In the genomic region with DNA sequence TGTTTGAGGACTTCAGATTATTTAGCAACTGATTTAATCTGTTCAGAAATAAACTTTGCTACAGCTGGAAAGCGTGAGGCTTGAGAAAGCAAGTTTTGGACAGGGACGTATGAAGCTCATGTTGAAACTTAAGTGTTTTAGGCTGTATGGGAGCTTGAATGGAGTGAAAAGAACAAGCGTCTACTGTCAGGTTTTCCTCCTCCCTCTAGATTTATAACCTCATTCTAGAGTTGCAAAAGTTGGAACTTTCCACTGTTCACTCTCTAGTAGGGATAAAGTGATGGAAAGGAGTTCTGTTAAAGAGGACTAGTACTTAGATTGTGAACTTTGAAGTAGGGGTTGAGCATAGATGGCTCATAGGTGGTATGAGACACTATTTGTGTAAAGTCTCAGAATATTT, we compare ENCODE assay signal across 8 cellular contexts. TPM values are rescaled to one million over a fixed set of nuclear protein-coding genes. Genes with fewer than 3 reads are reported as not detected.
DNase-seq lines count a peak whose midpoint lies in the region; ATAC-seq, FAIRE-seq and TF ChIP-seq lines count a peak whose summit lies in the region.

No MANE protein-coding gene starts in this region.

- ATAC-seq in GM12878 (peak; percentile 22), right lobe of liver (no peak), GM21619 (IDR thresholded peaks at IDR 0.05; ENCODE audit: unreplicated experiment) (no peak)

- no peak for TF ChIP-seq CTCF in CD14-positive monocyte (IDR thresholded peaks at IDR 0.05)
- no peak for TF ChIP-seq CTCF in GM12878 (IDR thresholded peaks at IDR 0.05 in 2 of 3, conservative IDR thresholded peaks at IDR 0.05 in 1 of 3; ENCODE audit: control insufficient read depth in 2 of 3, extremely low read depth in 1 of 3, insufficient read depth in 1 of 3, low read depth in 3 of 3, low read length in 3 of 3)
- TF ChIP-seq CTCF in right lobe of liver (IDR thresholded peaks at IDR 0.05) = no peak
- no peak for TF ChIP-seq CTCF in transverse colon (IDR thresholded peaks at IDR 0.05)

- peak overlapping the region; percentile 92 for H3K4me2 ChIP-seq in GM12878 (ENCODE audit: control insufficient read depth, insufficient read depth)

- in situ Hi-C loops in GM12878 (cut with MboI) = no loop called here
- in situ Hi-C loops in transverse colon (cut with MboI; ENCODE audit: low pct_ligation_motif_present in 1 of 4, low pct_unique_long_range_greater_than_20kb in 1 of 4, low sequenced_read_pairs in 3 of 4) = no loop called here

- RAD21 ChIA-PET in GM12878 (lab: Charles Lee; ENCODE audit: unreplicated experiment) = interaction anchor here (0.7 to 1.2 kb wide), 6 partner anchors 44 to 168 kb away, joined by 3 to 4 read pairs (median 3); a partner anchor contains a TSS

- CTCF ChIA-PET in GM12878 (lab: Yijun Ruan, JAX) = interaction anchor here (0.7 to 1.5 kb wide), 7 partner anchors 9 to 168 kb away, joined by 3 to 5 read pairs (median 3); a partner anchor contains a TSS

- peak overlapping the region; percentile 87 to 94 for H3K4me3 Mint-ChIP-seq in CD14-positive monocyte

- H2AFZ ChIP-seq in GM12878 (ENCODE audit: control insufficient read depth, low read depth, low read length) = no peak overlapping the region

- SMC1A ChIA-PET in GM12878 (lab: Charles Lee; ENCODE audit: uncharacterized antibody, unreplicated experiment) = interaction anchor here (0.8 to 3.4 kb wide), 11 partner anchors 10 to 188 kb away, joined by 3 to 16 read pairs (median 4); a partner anchor contains a TSS

- TF ChIP-seq EP300 in GM12878 (IDR thresholded peaks at IDR 0.05; ENCODE audit: borderline replicate concordance in 1 of 2, control insufficient read depth in 1 of 2, low read depth in 2 of 2, low read length in 2 of 2) = no peak
- no peak for TF ChIP-seq EP300 in transverse colon (IDR thresholded peaks at IDR 0.05; ENCODE audit: low read depth)

- peaks cover 8 to 11% of the 10 kb centered on the region in 2 donors for H3K36me3 Mint-ChIP-seq in CD14-positive monocyte

- BruUV-seq in GM12878 (replicated peaks; lab: Mats Ljungman, UMichigan) = no TSS peak

- H3K4me1 Mint-ChIP-seq in CD14-positive monocyte = peaks cover 41% of the 10 kb centered on the region

- H3K4me1 ChIP-seq in GM12878 (ENCODE audit: control insufficient read depth, insufficient read depth, low read length) (peaks cover 14% of the 10 kb centered on the region), right lobe of liver (peaks cover 0 to 22% (median 0%) of the 10 kb centered on the region in 4 donors), transverse colon (peaks cover 17 to 63% (median 51%) of the 10 kb centered on the region in 4 donors)

- DNase-seq in CD14-positive monocyte (ENCODE audit: low spot score) (no peak), GM12878 (ENCODE audit: low read depth, low spot score) (no peak), right lobe of liver (no peak), transverse colon (no peak), Ammon's horn (ENCODE audit: low spot score) (no peak), SKM-1 (lab: John Stamatoyannopoulos, UW; ENCODE audit: unreplicated experiment) (no peak)
- DNase-seq in Jurkat, Clone E6-1 (ENCODE audit: low read depth, low spot score) = no peak

- TF ChIP-seq POLR2A in GM12878 (IDR thresholded peaks at IDR 0.05; ENCODE audit: low read depth, low read length) (no peak), right lobe of liver (IDR thresholded peaks at IDR 0.05) (no peak), transverse colon (IDR thresholded peaks at IDR 0.05) (no peak)

- 3% methylated on average over 3 of the region's 3 CpGs for WGBS in GM12878 (ENCODE audit: insufficient coverage, insufficient replicate concordance, low lambda C conversion rate, missing lambda C conversion rate)
- WGBS in right lobe of liver (ENCODE audit: insufficient coverage, low coverage, low lambda C conversion rate, missing lambda C conversion rate) = 2% methylated on average over 3 of the region's 3 CpGs
- 1 to 4% methylated on average over 3 of the region's 3 CpGs for WGBS in transverse colon (ENCODE audit: low coverage in 1 of 2), 2 donors

- peak overlapping the region in 4 of 7 donors; percentile 24 to 95 (median 54) for H3K27ac Mint-ChIP-seq in CD14-positive monocyte

- H3K9me3 Mint-ChIP-seq in CD14-positive monocyte = peaks cover 0 to 3% (median 0%) of the 10 kb centered on the region in 7 donors

- H4K20me1 ChIP-seq in GM12878 (ENCODE audit: control insufficient read depth, insufficient read depth) = no peaks in the 10 kb centered on the region

- H3K27ac ChIP-seq in GM12878 (ENCODE audit: control insufficient read depth, insufficient read depth) (peak overlapping the region; percentile 88), right lobe of liver (no peak overlapping the region), transverse colon (peak overlapping the region; percentile 88 to 94 (median 90))

- H3K9ac ChIP-seq in GM12878 (ENCODE audit: control insufficient read depth, insufficient read depth, low read length) = peak overlapping the region; percentile 85

- no peak for FAIRE-seq in GM12878 (lab: Jason Lieb, UNC)

- peaks cover 2 to 7% (median 6%) of the 10 kb centered on the region in 3 donors for H3K27me3 Mint-ChIP-seq in CD14-positive monocyte (ENCODE audit: low read depth in 3 of 3)

- H3K27me3 ChIP-seq in GM12878 (replicated peaks in 1 of 2; ENCODE audit: control insufficient read depth in 2 of 2, insufficient read depth in 2 of 2, low read length in 1 of 2) = no peaks in the 10 kb centered on the region
- H3K27me3 ChIP-seq in right lobe of liver = no peaks in the 10 kb centered on the region
- H3K27me3 ChIP-seq in transverse colon = no peaks in the 10 kb centered on the region

- no peaks in the 10 kb centered on the region for H3K9me3 ChIP-seq in GM12878 (replicated peaks; ENCODE audit: control insufficient read depth, insufficient read depth, low read length)
- H3K9me3 ChIP-seq in right lobe of liver = no peaks in the 10 kb centered on the region
- H3K9me3 ChIP-seq in transverse colon = no peaks in the 10 kb centered on the region

- TF ChIP-seq RAD21 in GM12878 (IDR thresholded peaks at IDR 0.05; ENCODE audit: insufficient read depth, low read depth, low read length) = no peak

- POLR2A ChIA-PET in GM12878 (lab: Charles Lee) = interaction anchor here (0.6 to 3.9 kb wide), 7 partner anchors 8 to 123 kb away, joined by 3 to 44 read pairs (median 3); a partner anchor contains a TSS

- peaks cover 60% of the 10 kb centered on the region for H3K79me2 ChIP-seq in GM12878 (ENCODE audit: control insufficient read depth, insufficient read depth, low read length)

- H3K36me3 ChIP-seq in GM12878 (ENCODE audit: control insufficient read depth in 2 of 2, insufficient read depth in 2 of 2, low read length in 1 of 2) = no peaks in the 10 kb centered on the region
- H3K36me3 ChIP-seq in right lobe of liver = no peaks in the 10 kb centered on the region
- H3K36me3 ChIP-seq in transverse colon = no peaks in the 10 kb centered on the region

- intact Hi-C loops in CD14-positive monocyte (cut with micrococcal nuclease) = loop anchor here (10.0 kb wide), 2 partner anchors 120 to 190 kb away; a partner anchor contains a TSS
- intact Hi-C loops in GM12878 (cut with micrococcal nuclease; ENCODE audit: unreplicated experiment) = loop anchor here (2.0 to 5.0 kb wide), 3 partner anchors 124 to 188 kb away; a partner anchor contains a TSS
- intact Hi-C loops in right lobe of liver (cut with DNase I) = no loop called here
- intact Hi-C loops in transverse colon (cut with DNase I; ENCODE audit: low total_unique reads) = no loop called here

- H3K4me3 ChIP-seq in Jurkat, Clone E6-1 (ENCODE audit: low read length) = peak overlapping the region; percentile 95
- H3K4me3 ChIP-seq in GM12878 = peak overlapping the region; percentile 99
- peak overlapping the region; percentile 73 to 82 (median 73) for H3K4me3 ChIP-seq in right lobe of liver
- peak overlapping the region in 3 of 4 donors; percentile 57 to 72 (median 64) for H3K4me3 ChIP-seq in transverse colon

RNA-seq across cellular contexts. Expression of a gene that starts 1.1 kb away (rescaled TPM):
- polyA plus RNA-seq in CD14-positive monocyte (1 to 10 TPM; 3.3 to 5.4 TPM), GM12878 (2011; rRNA removed) (91.7 and 114 TPM in 2 replicates), GM12878 (2014; fragmentation: Illumina TruSeq; extraction: Trizol) (39.3 and 56.1 TPM in 2 replicates), GM12878 (2014; fragmentation: Nextera tagmentation; extraction: Ambion mirVana) (10 to 100 TPM; 22.1 to 22.3 TPM), GM12878 (2014; rRNA removed) (43.7 and 43.8 TPM in 2 replicates), GM12878 (2016; fragmentation: Nextera tagmentation; extraction: Ambion mirVana) (10 to 100 TPM; 32.7 to 33.7 TPM)
- polyA plus RNA-seq in Jurkat, Clone E6-1 (2012; ENCODE audit: insufficient read depth, insufficient read length) = 29.2 TPM
- 237 and 261 TPM in 2 replicates for total RNA-seq in GM12878 (2013; cell fraction: nucleolus; rRNA removed)
- total RNA-seq in GM12878 (2014; rRNA removed) (34.6 and 46.8 TPM in 2 replicates), GM12878 (2014; rRNA removed; fragmentation: Illumina TruSeq; extraction: Trizol) (41.0 and 43.8 TPM in 2 replicates), GM12878 (2021) (41.7 and 43.2 TPM in 2 replicates), right lobe of liver (10 to 100 TPM in 3 of 6 experiments, 1 to 10 TPM in 3; 7.3 to 15.1 (median 10.4) TPM), transverse colon (100 to 1,000 TPM in 1 of 4 donors, 10 to 100 TPM in 3; 13.5 to 239 (median 37.9) TPM)
- 12.4 TPM for polyA plus RNA-seq in GM12878 (2011; ENCODE audit: low read depth)
- 19.8 and 24.0 TPM in 2 replicates for polyA plus RNA-seq in GM12878 (2011; cell fraction: cytosol; rRNA removed)
- 192 and 336 TPM in 2 replicates for polyA plus RNA-seq in GM12878 (2011; cell fraction: nucleus; rRNA removed)
- 22.6 and 30.5 TPM in 2 replicates for polyA plus RNA-seq in GM12878 (2012)
- polyA minus RNA-seq in GM12878 (2011; rRNA and poly(A)+ RNA removed) = 61.7 and 78.6 TPM in 2 replicates
- 7.5 and 12.7 TPM in 2 replicates for polyA minus RNA-seq in GM12878 (2011; cell fraction: cytosol; rRNA and poly(A)+ RNA removed)
- 168 and 210 TPM in 2 replicates for polyA minus RNA-seq in GM12878 (2011; cell fraction: nucleus; rRNA and poly(A)+ RNA removed)

RNA-seq across cellular contexts. Expression of a gene that starts 49.3 kb away (rescaled TPM):
- polyA plus RNA-seq in CD14-positive monocyte (10 to 100 TPM; 42.5 to 50.3 TPM), GM12878 (2011; rRNA removed) (83.1 and 148 TPM in 2 replicates), GM12878 (2014; fragmentation: Illumina TruSeq; extraction: Trizol) (141 and 149 TPM in 2 replicates), GM12878 (2014; fragmentation: Nextera tagmentation; extraction: Ambion mirVana) (100 to 1,000 TPM; 148 to 169 TPM), GM12878 (2014; rRNA removed) (87.9 and 116 TPM in 2 replicates), GM12878 (2016; fragmentation: Nextera tagmentation; extraction: Ambion mirVana) (100 to 1,000 TPM; 205 to 218 TPM)
- polyA plus RNA-seq in Jurkat, Clone E6-1 (2012; ENCODE audit: insufficient read depth, insufficient read length) = 134 TPM
- total RNA-seq in GM12878 (2013; cell fraction: nucleolus; rRNA removed) = 35.3 and 37.9 TPM in 2 replicates
- total RNA-seq in GM12878 (2014; rRNA removed) (65.4 and 67.2 TPM in 2 replicates), GM12878 (2014; rRNA removed; fragmentation: Illumina TruSeq; extraction: Trizol) (71.0 and 75.9 TPM in 2 replicates), GM12878 (2021) (78.7 and 82.0 TPM in 2 replicates), right lobe of liver (10 to 100 TPM; 25.0 to 32.9 (median 27.2) TPM), transverse colon (10 to 100 TPM in 3 of 4 donors, 1 to 10 TPM in 1; 3.7 to 47.8 (median 27.7) TPM)
- 45.4 TPM for polyA plus RNA-seq in GM12878 (2011; ENCODE audit: low read depth)
- 15.9 and 20.3 TPM in 2 replicates for polyA plus RNA-seq in GM12878 (2011; cell fraction: cytosol; rRNA removed)
- polyA plus RNA-seq in GM12878 (2011; cell fraction: nucleus; rRNA removed) = 26.9 and 39.0 TPM in 2 replicates
- 66.7 and 69.1 TPM in 2 replicates for polyA plus RNA-seq in GM12878 (2012)
- polyA minus RNA-seq in GM12878 (2011; rRNA and poly(A)+ RNA removed) = 6.6 and 10.6 TPM in 2 replicates
- polyA minus RNA-seq in GM12878 (2011; cell fraction: cytosol; rRNA and poly(A)+ RNA removed) = 4.7 and 7.4 TPM in 2 replicates
- polyA minus RNA-seq in GM12878 (2011; cell fraction: nucleus; rRNA and poly(A)+ RNA removed) = 9.2 and 14.8 TPM in 2 replicates

RNA-seq across cellular contexts. Expression of a gene that starts 50.7 kb away (rescaled TPM):
- 1 to 10 TPM in 1 of 2 donors, under 1 TPM in 1; 0.66 to 1.6 TPM for polyA plus RNA-seq in CD14-positive monocyte
- polyA plus RNA-seq in Jurkat, Clone E6-1 (2012; ENCODE audit: insufficient read depth, insufficient read length) = 16.4 TPM
- total RNA-seq in GM12878 (2013; cell fraction: nucleolus; rRNA removed) = 61.2 and 63.0 TPM in 2 replicates
- total RNA-seq in GM12878 (2014; rRNA removed) = 10.2 and 12.0 TPM in 2 replicates
- total RNA-seq in GM12878 (2014; rRNA removed; fragmentation: Illumina TruSeq; extraction: Trizol) = 14.3 and 14.6 TPM in 2 replicates
- total RNA-seq in GM12878 (2021) = 11.4 and 13.0 TPM in 2 replicates
- 1.2 TPM for polyA plus RNA-seq in GM12878 (2011; ENCODE audit: low read depth)
- polyA plus RNA-seq in GM12878 (2011; rRNA removed) = 9.8 and 17.1 TPM in 2 replicates
- polyA plus RNA-seq in GM12878 (2011; cell fraction: cytosol; rRNA removed) = 3.6 and 4.1 TPM in 2 replicates
- polyA plus RNA-seq in GM12878 (2011; cell fraction: nucleus; rRNA removed) = 10.2 and 10.4 TPM in 2 replicates
- 3.0 and 4.4 TPM in 2 replicates for polyA plus RNA-seq in GM12878 (2012)
- polyA plus RNA-seq in GM12878 (2014; fragmentation: Illumina TruSeq; extraction: Trizol) = 7.9 and 8.7 TPM in 2 replicates
- 1 to 10 TPM; 6.4 to 7.7 TPM for polyA plus RNA-seq in GM12878 (2014; fragmentation: Nextera tagmentation; extraction: Ambion mirVana)
- 7.8 and 9.7 TPM in 2 replicates for polyA plus RNA-seq in GM12878 (2014; rRNA removed)
- 10 to 100 TPM; 14.0 to 17.6 TPM for polyA plus RNA-seq in GM12878 (2016; fragmentation: Nextera tagmentation; extraction: Ambion mirVana)
- polyA minus RNA-seq in GM12878 (2011; rRNA and poly(A)+ RNA removed) = 13.5 and 17.3 TPM in 2 replicates
- polyA minus RNA-seq in GM12878 (2011; cell fraction: cytosol; rRNA and poly(A)+ RNA removed) = 4.4 and 10.5 TPM in 2 replicates
- 23.2 and 37.9 TPM in 2 replicates for polyA minus RNA-seq in GM12878 (2011; cell fraction: nucleus; rRNA and poly(A)+ RNA removed)
- 1 to 10 TPM; 1.4 to 3.9 (median 1.9) TPM for total RNA-seq in right lobe of liver
- total RNA-seq in transverse colon = 1 to 10 TPM in 3 of 4 donors, under 1 TPM in 1; 0.75 to 6.2 (median 4.5) TPM

Comparison
In these comparisons a context has a peak if more than half of its experiments do, and no peak if none do; other contexts are left out.
1. H3K27ac ChIP-seq: peak in GM12878 (single experiment) and transverse colon (4 of 4); none in right lobe of liver (0 of 3).
2. intact Hi-C loops: an anchor here in CD14-positive monocyte (10.0 kb wide) and GM12878 (2.0 to 5.0 kb wide); none called in right lobe of liver and transverse colon.
3. Peak in every context shown above with its lines, with median percentiles within 50 percentile points of each other: H3K4me3 ChIP-seq.